10 cellular contexts compared by ENCODE assay signal in genomic region chr10:86946215-86947170, GRCh38. TPM values are rescaled to one million over a fixed set of nuclear protein-coding genes. Genes with fewer than 3 reads are reported as not detected.
A peak's percentile ranks its signal among the peaks of the same experiment; 100 is the strongest.
DNase-seq lines count a peak whose midpoint lies in the region; ATAC-seq, FAIRE-seq and TF ChIP-seq lines count a peak whose summit lies in the region.
"Had no signal": no experiment of that assay in that cellular context is flagged by ENCODE, and none has a peak within 500 bp of the region (broad histone marks: within the 10 kb centered on the region; RNA-seq: fewer than 3 reads in every experiment).

No MANE protein-coding gene starts in this region.

- H3K23me2 ChIP-seq in H1 (ENCODE audit: low read depth, low read length): no peaks in the 10 kb centered on the region

- H3K9me3 ChIP-seq in H1 (ENCODE audit: insufficient read depth in 2 of 2, low read depth in 1 of 2, low read length in 1 of 2): no peaks in the 10 kb centered on the region
- H3K9me3 ChIP-seq in psoas muscle: no peaks in the 10 kb centered on the region

- FAIRE-seq in H1 (lab: Jason Lieb, UNC): no peak

- H3K27ac Mint-ChIP-seq in GM23338: peak overlapping the region; percentile 30; the same call in 1 of the 2 replicates

- H3K9me3 Mint-ChIP-seq in GM23338: peaks cover 14% of the 10 kb centered on the region

- H3K4me1 Mint-ChIP-seq in GM23338: peaks cover 17% of the 10 kb centered on the region

- H3K18ac ChIP-seq in H1 (ENCODE audit: extremely low read depth, low read length): peak overlapping the region; percentile 84

- peaks cover 23% of the 10 kb centered on the region for H3K27me3 Mint-ChIP-seq in GM23338 (ENCODE audit: insufficient read depth, low read depth, poor library complexity)

- H4K20me1 ChIP-seq in GM23338 (replicated peaks; ENCODE audit: insufficient read depth): no peaks in the 10 kb centered on the region
- no peaks in the 10 kb centered on the region for H4K20me1 ChIP-seq in H1 (replicated peaks in 1 of 2; ENCODE audit: control insufficient read depth in 1 of 2, insufficient read depth in 2 of 2, low read length in 2 of 2)

- ATAC-seq in GM23338 (no peak), psoas muscle (no peak), HG03097 (IDR thresholded peaks at IDR 0.05; ENCODE audit: low FRiP score, unreplicated experiment) (no peak)
- ATAC-seq: PC-3 had no signal

- peaks cover 14% of the 10 kb centered on the region for H3K4me1 ChIP-seq in GM23338 (ENCODE audit: insufficient read depth)
- H3K4me1 ChIP-seq in H1 (replicated peaks in 1 of 4; ENCODE audit: control insufficient read depth in 3 of 4, insufficient read depth in 4 of 4, low read length in 3 of 4): peaks cover 2 to 5% (median 3%) of the 10 kb centered on the region in 4 experiments; a peak in 5 of 7 replicates
- H3K4me1 ChIP-seq in psoas muscle: peaks cover 6% of the 10 kb centered on the region

- WGBS in H1 (ENCODE audit: extremely low coverage in 1 of 2, insufficient coverage in 1 of 2, insufficient read length in 1 of 2, insufficient replicate concordance in 2 of 2, low coverage in 1 of 2, low lambda C conversion rate in 2 of 2, missing lambda C conversion rate in 1 of 2), 2 experiments: 93% methylated on average over 13 of the region's 13 CpGs; no CpG with 5 or more reads in 1 of the 2 experiments
- 68 to 75% (median 69%) methylated on average over 13 of the region's 13 CpGs for WGBS in psoas muscle, 3 donors

- no peak overlapping the region for H3K9ac ChIP-seq in H1 (replicated peaks in 1 of 4; ENCODE audit: extremely low read depth in 1 of 4, low read depth in 3 of 4, low read length in 3 of 4)

- intact Hi-C loops in psoas muscle (cut with DNase I): no loop called here

- peak overlapping the region; percentile 93 for H2BK20ac ChIP-seq in H1 (ENCODE audit: low read length)

- no peak overlapping the region for H3K4ac ChIP-seq in H1 (replicated peaks; ENCODE audit: insufficient read length, low read depth, low read length)

- H3K79me1 ChIP-seq in H1 (ENCODE audit: low read depth, low read length): no peaks in the 10 kb centered on the region

- no peak for DNase-seq in GM23338 (ENCODE audit: low spot score)
- peak; percentile 83 for DNase-seq in NCI-H345 (lab: John Stamatoyannopoulos, UW)
- DNase-seq in H1 (ENCODE audit: low read depth in 1 of 2, low spot score in 2 of 2): peak in 1 of 2 experiments; percentile 49
- peak; percentile 37 to 67 for DNase-seq in psoas muscle
- no peak for DNase-seq in ecto neural progenitor cell (ENCODE audit: low spot score)
- no peak for DNase-seq in medulla oblongata (ENCODE audit: extremely low spot score)
- DNase-seq: NCI-H187 treated with DMSO at 0.1 percent for 48 hours, PC-3, T-helper 9 cell had no signal

- H3K4me3 Mint-ChIP-seq in GM23338: no peak overlapping the region

- no peaks in the 10 kb centered on the region for H3K79me2 ChIP-seq in GM23338 (replicated peaks; ENCODE audit: insufficient read depth)
- H3K79me2 ChIP-seq in H1 (ENCODE audit: control insufficient read depth in 1 of 2, insufficient read depth in 2 of 2, low read length in 2 of 2): no peaks in the 10 kb centered on the region

- no peak overlapping the region for H3K4me3 ChIP-seq in GM23338
- H3K4me3 ChIP-seq in H1 (ENCODE audit: extremely low read depth in 1 of 4, insufficient read depth in 2 of 4, low read depth in 3 of 4, low read length in 4 of 4): no peak overlapping the region
- no peak overlapping the region for H3K4me3 ChIP-seq in psoas muscle

- H2BK120ac ChIP-seq in H1 (replicated peaks; ENCODE audit: low read depth, low read length): no peak overlapping the region

- H3K56ac ChIP-seq in H1 (replicated peaks; ENCODE audit: insufficient read length, low read depth, low read length): no peak overlapping the region

- H3K36me3 ChIP-seq in GM23338 (ENCODE audit: insufficient read depth): 0 out of 2 replicates have a peak, but pooled peaks cover 6% of the 10 kb centered on the region
- no peaks in the 10 kb centered on the region for H3K36me3 ChIP-seq in H1 (ENCODE audit: control insufficient read depth in 2 of 4, insufficient read depth in 4 of 4, low read length in 3 of 4)
- H3K36me3 ChIP-seq in psoas muscle (ENCODE audit: insufficient read depth in 1 of 2, low read depth in 1 of 2): no peaks in the 10 kb centered on the region

- no peak overlapping the region for H3K27ac ChIP-seq in GM23338 (ENCODE audit: low read depth)
- H3K27ac ChIP-seq in H1 (ENCODE audit: low read depth, low read length): no peak overlapping the region
- no peak overlapping the region for H3K27ac ChIP-seq in psoas muscle

- no peaks in the 10 kb centered on the region for H3K9me2 ChIP-seq in GM23338 (ENCODE audit: insufficient read depth)

- H2BK5ac ChIP-seq in H1 (ENCODE audit: low read depth, low read length): peak overlapping the region; percentile 73; the same call in 1 of the 2 replicates

- peaks cover 8% of the 10 kb centered on the region; the same call in 1 of the 2 replicates for H3K27me3 ChIP-seq in GM23338 (ENCODE audit: insufficient read depth)
- no peaks in the 10 kb centered on the region; a peak in 2 of 7 replicates for H3K27me3 ChIP-seq in H1 (replicated peaks in 1 of 4; ENCODE audit: control insufficient read depth in 3 of 4, extremely low read depth in 1 of 4, insufficient read depth in 3 of 4, low read length in 3 of 4)
- H3K27me3 ChIP-seq in psoas muscle (ENCODE audit: insufficient read depth in 3 of 3, low read length in 2 of 3): no peaks in the 10 kb centered on the region

- no peak overlapping the region for H3K23ac ChIP-seq in H1 (ENCODE audit: insufficient read length)

- TF ChIP-seq CTCF in GM23338 (conservative IDR thresholded peaks at IDR 0.05; ENCODE audit: low read depth in 2 of 2) (no peak), H1 (IDR thresholded peaks at IDR 0.05; ENCODE audit: control extremely low read depth in 1 of 3, insufficient read depth in 1 of 3, low read depth in 1 of 3, low read length in 3 of 3) (no peak), psoas muscle (IDR thresholded peaks at IDR 0.05) (no peak)

- H2BK15ac ChIP-seq in H1 (ENCODE audit: low read length): peak overlapping the region; percentile 75

- no peaks in the 10 kb centered on the region for H3F3A ChIP-seq in GM23338 (replicated peaks; ENCODE audit: low read depth)

- H3K14ac ChIP-seq in H1 (ENCODE audit: insufficient read length): no peak overlapping the region

- H3K4me2 ChIP-seq in GM23338 (no peak overlapping the region), H1 (ENCODE audit: insufficient read depth in 1 of 2, low read depth in 2 of 2, low read length in 2 of 2) (no peak overlapping the region)

- TF ChIP-seq EP300 in H1 (IDR thresholded peaks at IDR 0.05; ENCODE audit: borderline replicate concordance in 1 of 2, low read depth in 2 of 2, low read length in 2 of 2): no peak

- H2AFZ ChIP-seq in GM23338: peak overlapping the region; percentile 91
- no peak overlapping the region for H2AFZ ChIP-seq in H1 (ENCODE audit: low read length)

- CTCF ChIA-PET in H1 (lab: Charles Lee; ENCODE audit: partially characterized antibody): interaction anchor here (0.6 to 26.4 kb wide), 23 partner anchors 9 to 294 kb away, joined by 3 to 975 read pairs (median 5); partner anchors contain the start of genes ADIRF, MMRN2 and SNCG

- POLR2A ChIA-PET in H1 (lab: Charles Lee; ENCODE audit: partially characterized antibody): interaction anchor here (1.8 to 2.8 kb wide), 4 partner anchors 9 to 24 kb away, joined by 5 to 38 read pairs (median 10); partner anchors contain the start of gene MMRN2

- peaks cover 17% of the 10 kb centered on the region; the same call in 2 of the 3 replicates for H3K36me3 Mint-ChIP-seq in GM23338 (ENCODE audit: low read depth)

- peak overlapping the region; percentile 63 for H4K91ac ChIP-seq in H1 (replicated peaks; ENCODE audit: insufficient read length, low read length)

- H2AK5ac ChIP-seq in H1 (ENCODE audit: low read depth, low read length): peak overlapping the region; percentile 25; the same call in 1 of the 2 replicates

- no peak for TF ChIP-seq POLR2A in H1 (IDR thresholded peaks at IDR 0.05; ENCODE audit: control extremely low read depth in 1 of 2, low read depth in 2 of 2, low read length in 2 of 2)

- H4K5ac ChIP-seq in H1 (ENCODE audit: insufficient read length, low read depth, low read length): no peak overlapping the region

- H4K8ac ChIP-seq in H1 (ENCODE audit: extremely low read depth, insufficient read depth, low read length): no peak overlapping the region

- TF ChIP-seq RAD21 in H1 (IDR thresholded peaks at IDR 0.05 in 1 of 2, conservative IDR thresholded peaks at IDR 0.05 in 1 of 2; ENCODE audit: low read depth in 2 of 2, low read length in 2 of 2): no peak

- peak overlapping the region; percentile 93 for H2BK12ac ChIP-seq in H1 (ENCODE audit: low read depth, low read length)

RNA-seq across cellular contexts. Expression of gene MMRN2, which starts 10.9 kb away (rescaled TPM):
- total RNA-seq in GM23338 (2014; rRNA removed; shearing (Covaris generic)): 1.0 and 2.4 TPM in 2 replicates
- polyA plus RNA-seq in GM23338 (2016; fragmentation: Nextera tagmentation; extraction: Ambion mirVana) (0.32 and 0.70 TPM in 2 replicates), H1 (2011; rRNA removed) (1.1 and 1.2 TPM in 2 replicates), psoas muscle (10 to 100 TPM; 12.0 to 15.4 (median 15.2) TPM)
- total RNA-seq in H1 (2021; fragmentation: NEBNext Ultra II Directional; extraction: Animal tissue kit (Norgen Biotek cat#: 25700)): 0.96 and 1.2 TPM in 2 replicates
- 3.0 TPM for polyA plus RNA-seq in H1 (2011; cell fraction: cytosol; rRNA removed)
- 2.9 TPM for polyA plus RNA-seq in H1 (2011; cell fraction: nucleus; rRNA removed)
- polyA plus RNA-seq in H1 (2012, experiment 1 of 2): 0.52 to 2.5 TPM (median 2.0 TPM) in 4 replicates
- 0.93 TPM for polyA plus RNA-seq in H1 (2012, experiment 2 of 2)
- 2.1 TPM for polyA plus RNA-seq in H1 (2013, experiment 1 of 2)
- polyA plus RNA-seq in H1 (2013, experiment 2 of 2): 1.8 TPM
- 2.3 and 2.7 TPM in 2 replicates for polyA minus RNA-seq in H1 (2011; rRNA and poly(A)+ RNA removed)
- 1.1 TPM for polyA minus RNA-seq in H1 (2011; cell fraction: cytosol; rRNA and poly(A)+ RNA removed)
- polyA minus RNA-seq in H1 (2011; cell fraction: nucleus; rRNA and poly(A)+ RNA removed): 1.4 TPM
- total RNA-seq in psoas muscle: 10 to 100 TPM; 16.4 to 29.0 (median 21.3) TPM

RNA-seq across cellular contexts. Expression of gene SNCG, which starts 11.9 kb away (rescaled TPM):
- 4.0 and 9.6 TPM in 2 replicates for total RNA-seq in GM23338 (2014; rRNA removed; shearing (Covaris generic))
- polyA plus RNA-seq in GM23338 (2016; fragmentation: Nextera tagmentation; extraction: Ambion mirVana) (17.0 and 18.5 TPM in 2 replicates), H1 (2011; rRNA removed) (12.2 and 14.6 TPM in 2 replicates), psoas muscle (10 to 100 TPM; 11.0 to 21.3 (median 14.8) TPM)
- total RNA-seq in H1 (2021; fragmentation: NEBNext Ultra II Directional; extraction: Animal tissue kit (Norgen Biotek cat#: 25700)): 4.4 and 4.8 TPM in 2 replicates
- polyA plus RNA-seq in H1 (2011; cell fraction: cytosol; rRNA removed): 22.4 TPM
- polyA plus RNA-seq in H1 (2011; cell fraction: nucleus; rRNA removed): 13.2 TPM
- 6.8 to 14.9 TPM (median 10.7 TPM) in 4 replicates for polyA plus RNA-seq in H1 (2012, experiment 1 of 2)
- polyA plus RNA-seq in H1 (2012, experiment 2 of 2): 8.0 TPM
- polyA plus RNA-seq in H1 (2013, experiment 1 of 2): 6.2 TPM
- 5.9 TPM for polyA plus RNA-seq in H1 (2013, experiment 2 of 2)
- 0.88 and 3.1 TPM in 2 replicates for polyA minus RNA-seq in H1 (2011; rRNA and poly(A)+ RNA removed)
- 3.0 TPM for polyA minus RNA-seq in H1 (2011; cell fraction: cytosol; rRNA and poly(A)+ RNA removed)
- 4.1 TPM for polyA minus RNA-seq in H1 (2011; cell fraction: nucleus; rRNA and poly(A)+ RNA removed)
- total RNA-seq in psoas muscle: 10 to 100 TPM in 1 of 4 donors, 1 to 10 TPM in 3; 5.8 to 11.9 (median 9.0) TPM

RNA-seq across cellular contexts. Expression of gene ADIRF, which starts 21.8 kb away (rescaled TPM):
- not detected in 2 replicates for total RNA-seq in GM23338 (2014; rRNA removed; shearing (Covaris generic))
- polyA plus RNA-seq in GM23338 (2016; fragmentation: Nextera tagmentation; extraction: Ambion mirVana): 0.66 and 1.7 TPM in 2 replicates
- total RNA-seq in H1 (2021; fragmentation: NEBNext Ultra II Directional; extraction: Animal tissue kit (Norgen Biotek cat#: 25700)): not detected in 2 replicates
- not detected in 2 replicates for polyA plus RNA-seq in H1 (2011; rRNA removed)
- not detected for polyA plus RNA-seq in H1 (2011; cell fraction: cytosol; rRNA removed)
- not detected for polyA plus RNA-seq in H1 (2011; cell fraction: nucleus; rRNA removed)
- polyA plus RNA-seq in H1 (2012, experiment 1 of 2): not detected in 4 replicates
- not detected for polyA plus RNA-seq in H1 (2012, experiment 2 of 2)
- 0.08 TPM for polyA plus RNA-seq in H1 (2013, experiment 1 of 2)
- 0.20 TPM for polyA plus RNA-seq in H1 (2013, experiment 2 of 2)
- not detected in 2 replicates for polyA minus RNA-seq in H1 (2011; rRNA and poly(A)+ RNA removed)
- not detected for polyA minus RNA-seq in H1 (2011; cell fraction: cytosol; rRNA and poly(A)+ RNA removed)
- polyA minus RNA-seq in H1 (2011; cell fraction: nucleus; rRNA and poly(A)+ RNA removed): not detected
- total RNA-seq in psoas muscle: 10 to 100 TPM; 19.1 to 37.8 (median 26.7) TPM
- polyA plus RNA-seq in psoas muscle: 10 to 100 TPM; 34.9 to 69.5 (median 42.5) TPM

Comparison
In these comparisons a context has a peak if more than half of its experiments do, and no peak if none do; other contexts are left out.
1. DNase-seq: peak in NCI-H345 (single experiment) and psoas muscle (2 of 2); none in GM23338 (single experiment), ecto neural progenitor cell (single experiment) and medulla oblongata (single experiment).
2. RNA of gene ADIRF, which starts 21.8 kb away (total RNA-seq): 19.1 to 37.8 TPM in psoas muscle; not detected in H1 and not detected in GM23338; every median in the first group is over 10 times any median in the second.